Comparison of ENCODE assay signal across 29 cellular contexts in the genomic region with DNA sequence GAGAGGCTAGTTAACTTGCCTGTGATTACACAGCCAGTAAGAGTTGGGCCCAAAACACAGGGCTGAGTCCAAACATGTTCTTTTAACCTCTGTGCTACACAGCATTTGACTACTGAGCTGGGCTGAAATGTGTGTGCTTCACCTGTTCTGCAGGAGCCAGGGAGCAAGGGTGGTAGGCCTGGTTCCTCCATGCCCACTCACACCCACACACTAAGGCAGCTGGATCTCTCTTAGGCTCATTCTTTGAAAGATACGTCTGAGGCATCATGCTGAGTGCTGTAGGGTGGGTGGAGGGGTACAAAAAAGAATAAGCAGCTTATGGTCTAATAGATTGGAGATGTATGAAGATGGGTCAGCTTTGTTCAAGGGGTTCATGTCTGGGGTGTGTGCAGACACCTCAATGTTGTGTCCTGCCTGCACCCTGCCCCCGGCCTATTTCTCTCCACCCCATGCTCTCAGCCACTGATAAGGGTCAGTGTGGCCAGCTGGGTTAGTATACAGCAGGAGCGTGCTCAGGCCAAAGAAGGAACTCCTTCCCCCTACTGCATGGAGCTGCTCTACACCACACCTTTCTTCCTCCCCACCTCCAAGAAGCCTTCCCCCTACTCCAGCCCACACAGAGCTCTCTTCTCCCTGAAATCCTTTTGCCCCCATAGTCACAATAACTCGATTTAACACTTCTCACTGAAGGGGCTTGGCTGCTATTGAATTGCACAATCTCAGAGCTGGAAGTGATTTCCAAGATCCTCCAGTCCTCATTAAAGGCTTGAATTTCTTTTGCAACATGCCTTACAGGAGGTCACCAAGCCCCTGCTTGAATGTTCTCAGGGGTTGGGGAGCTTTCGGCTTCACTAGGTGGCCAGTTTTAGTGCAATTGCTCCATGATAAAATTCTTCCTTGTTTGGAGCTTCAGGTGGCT. TPM values are rescaled to one million over a fixed set of nuclear protein-coding genes. Genes with fewer than 3 reads are reported as not detected.
A peak's percentile ranks its signal among the peaks of the same experiment; 100 is the strongest.
DNase-seq lines count a peak whose midpoint lies in the region; ATAC-seq, FAIRE-seq and TF ChIP-seq lines count a peak whose summit lies in the region.
"Had no signal": no experiment of that assay in that cellular context is flagged by ENCODE, and none has a peak within 500 bp of the region (broad histone marks: within the 10 kb centered on the region; RNA-seq: fewer than 3 reads in every experiment).

No MANE protein-coding gene starts in this region.

- RAD21 ChIA-PET in GM12878 (lab: Charles Lee; ENCODE audit: unreplicated experiment): interaction anchor here (0.6 kb wide), 1 partner anchor 95 kb away, joined by 3 read pairs; no protein-coding TSS in a partner anchor

- intact Hi-C loops in GM12878 (cut with micrococcal nuclease; ENCODE audit: unreplicated experiment): no loop called here
- intact Hi-C loops in ovary (cut with DNase I): no loop called here
- intact Hi-C loops in esophagus muscularis mucosa (cut with DNase I): loop anchor here (5.0 kb wide), 1 partner anchor 60 kb away; a partner anchor contains a TSS

- peak overlapping the region; percentile 53 for H3K4me3 ChIP-seq in Loucy (ENCODE audit: low read length, poor library complexity, severe bottlenecking)
- H3K4me3 ChIP-seq in GM12878: no peak overlapping the region
- no peak overlapping the region for H3K4me3 ChIP-seq in ovary
- H3K4me3 ChIP-seq in esophagus muscularis mucosa: no peak overlapping the region
- no peak overlapping the region for H3K4me3 ChIP-seq in hepatocyte
- H3K4me3 ChIP-seq: body of pancreas, spleen had no signal

- no peak for TF ChIP-seq EP300 in GM12878 (IDR thresholded peaks at IDR 0.05; ENCODE audit: borderline replicate concordance in 1 of 2, control insufficient read depth in 1 of 2, low read depth in 2 of 2, low read length in 2 of 2)
- TF ChIP-seq EP300 in ovary (IDR thresholded peaks at IDR 0.05): no peak
- TF ChIP-seq EP300 in esophagus muscularis mucosa (IDR thresholded peaks at IDR 0.05): no peak

- H3K27ac Mint-ChIP-seq in T-helper 1 cell treated with Interleukin-12 subunit alpha and Interleukin-12 subunit beta and Interleukin-4 antibody, amounts not matched to agents 30 μg/mL and 1 μg/mL, for 36 hours: peak overlapping the region; percentile 46
- peak overlapping the region; percentile 84 for H3K27ac Mint-ChIP-seq in neural crest cell (ENCODE audit: unreplicated experiment)
- H3K27ac Mint-ChIP-seq: activated naive CD4-positive, alpha-beta T cell treated with anti-CD3 and anti-CD28 coated beads, Interleukin-2, amount 50 U/mL, for 24 hours; WTC11 had no signal

- H3K4me3 Mint-ChIP-seq in T-helper 1 cell treated with Interleukin-12 subunit alpha and Interleukin-12 subunit beta and Interleukin-4 antibody, amounts not matched to agents 30 μg/mL and 1 μg/mL, for 36 hours: no peak overlapping the region
- H3K4me3 Mint-ChIP-seq in neural crest cell: peak overlapping the region; percentile 91
- H3K4me3 Mint-ChIP-seq: WTC11 had no signal

- no TSS peak for BruUV-seq in GM12878 (replicated peaks; lab: Mats Ljungman, UMichigan)

- H4K20me1 ChIP-seq in Loucy (ENCODE audit: insufficient read depth, low read length, poor library complexity, severe bottlenecking) (peaks cover 5% of the 10 kb centered on the region), GM12878 (ENCODE audit: control insufficient read depth, insufficient read depth) (no peaks in the 10 kb centered on the region), hepatocyte (ENCODE audit: insufficient read depth, poor library complexity, severe bottlenecking) (peaks cover 3% of the 10 kb centered on the region)

- H3K36me3 ChIP-seq in Loucy (ENCODE audit: insufficient read depth, low read length) (peaks cover 3% of the 10 kb centered on the region; the same call in 1 of the 2 replicates), GM12878 (ENCODE audit: control insufficient read depth in 2 of 2, insufficient read depth in 2 of 2, low read length in 1 of 2) (peaks cover 2 to 8% of the 10 kb centered on the region in 2 experiments; a peak in 2 of 4 replicates), ovary (no peaks in the 10 kb centered on the region), esophagus muscularis mucosa (peaks cover 10 to 35% (median 29%) of the 10 kb centered on the region in 4 donors), hepatocyte (replicated peaks; ENCODE audit: insufficient read depth, low read depth) (no peaks in the 10 kb centered on the region)

- H3K9me3 ChIP-seq in Loucy (ENCODE audit: insufficient read depth, low read depth, low read length) (no peaks in the 10 kb centered on the region), GM12878 (replicated peaks; ENCODE audit: control insufficient read depth, insufficient read depth, low read length) (no peaks in the 10 kb centered on the region), ovary (no peaks in the 10 kb centered on the region), esophagus muscularis mucosa (no peaks in the 10 kb centered on the region), hepatocyte (ENCODE audit: low read depth) (no peaks in the 10 kb centered on the region)
- H3K9me3 ChIP-seq: body of pancreas, neutrophil, spleen had no signal

- DNase-seq in T-helper 1 cell: no peak
- DNase-seq in GM12878 (ENCODE audit: low read depth, low spot score): no peak
- DNase-seq in neural crest cell (ENCODE audit: low read depth, low spot score): no peak
- DNase-seq in ovary: no peak
- DNase-seq in esophagus muscularis mucosa (ENCODE audit: extremely low spot score): no peak
- no peak for DNase-seq in hepatocyte (ENCODE audit: low spot score)
- DNase-seq: activated CD4-positive, alpha-beta T cell treated with anti-CD3 and anti-CD28 coated beads, Interleukin-2, amount 50 U/mL, for 48 hours; activated T-cell treated with anti-CD3 and anti-CD28 coated beads for 4 hours; body of pancreas; DMS 273 treated with DMSO at 0.1 percent for 48 hours; GF-D8; KBM-7; left colon; NCI-H187 treated with DMSO at 0.1 percent for 48 hours; spleen; stimulated activated CD4-positive, alpha-beta T cell treated with anti-CD3 and anti-CD28 coated beads, Interleukin-4, amount 100 ng/mL, for 4 hours; T-cell had no signal

- TF ChIP-seq POLR2A in GM12878 (IDR thresholded peaks at IDR 0.05; ENCODE audit: low read depth, low read length): no peak
- no peak for TF ChIP-seq POLR2A in ovary (IDR thresholded peaks at IDR 0.05)
- TF ChIP-seq POLR2A in esophagus muscularis mucosa (IDR thresholded peaks at IDR 0.05; ENCODE audit: low read depth): no peak

- no peaks in the 10 kb centered on the region for H3F3A ChIP-seq in Loucy (ENCODE audit: low read depth)

- ATAC-seq in GM12878: no peak
- ATAC-seq: body of pancreas, left colon, PC-3, T-cell, WTC11 had no signal

- no peak for TF ChIP-seq RAD21 in GM12878 (IDR thresholded peaks at IDR 0.05; ENCODE audit: insufficient read depth, low read depth, low read length)

- no peaks in the 10 kb centered on the region for H3K27me3 Mint-ChIP-seq in T-helper 1 cell treated with Interleukin-12 subunit alpha and Interleukin-12 subunit beta and Interleukin-4 antibody, amounts not matched to agents 30 μg/mL and 1 μg/mL, for 36 hours (ENCODE audit: low read depth)
- H3K27me3 Mint-ChIP-seq in neural crest cell (ENCODE audit: low read depth): no peaks in the 10 kb centered on the region
- H3K27me3 Mint-ChIP-seq: activated naive CD4-positive, alpha-beta T cell treated with anti-CD3 and anti-CD28 coated beads, Interleukin-2, amount 50 U/mL, for 24 hours; T-cell had no signal

- no peak for TF ChIP-seq CTCF in Loucy (conservative IDR thresholded peaks at IDR 0.05; ENCODE audit: low read length)
- no peak for TF ChIP-seq CTCF in GM12878 (IDR thresholded peaks at IDR 0.05 in 2 of 3, conservative IDR thresholded peaks at IDR 0.05 in 1 of 3; ENCODE audit: control insufficient read depth in 2 of 3, extremely low read depth in 1 of 3, insufficient read depth in 1 of 3, low read depth in 3 of 3, low read length in 3 of 3)
- no peak for TF ChIP-seq CTCF in neural crest cell (conservative IDR thresholded peaks at IDR 0.05)
- no peak for TF ChIP-seq CTCF in ovary (IDR thresholded peaks at IDR 0.05)
- TF ChIP-seq CTCF in esophagus muscularis mucosa (IDR thresholded peaks at IDR 0.05): no peak
- TF ChIP-seq CTCF in hepatocyte (IDR thresholded peaks at IDR 0.05; ENCODE audit: poor library complexity): no peak

- H3K36me3 Mint-ChIP-seq in T-helper 1 cell treated with Interleukin-12 subunit alpha and Interleukin-12 subunit beta and Interleukin-4 antibody, amounts not matched to agents 30 μg/mL and 1 μg/mL, for 36 hours (ENCODE audit: low read depth): peaks cover 21% of the 10 kb centered on the region
- no peaks in the 10 kb centered on the region for H3K36me3 Mint-ChIP-seq in neural crest cell (ENCODE audit: low read depth)

- WGBS in GM12878 (ENCODE audit: insufficient coverage, insufficient replicate concordance, low lambda C conversion rate, missing lambda C conversion rate): 76% methylated on average over 5 of the region's 5 CpGs
- WGBS in ovary, 3 donors: 45 to 60% (median 57%) methylated on average over 5 of the region's 5 CpGs
- 79% methylated on average over 5 of the region's 5 CpGs for WGBS in esophagus muscularis mucosa
- 87% methylated on average over 5 of the region's 5 CpGs for WGBS in hepatocyte (ENCODE audit: low lambda C conversion rate, missing lambda C conversion rate)

- in situ Hi-C loops in GM12878 (cut with MboI): no loop called here

- FAIRE-seq in GM12878 (lab: Jason Lieb, UNC): no peak
- FAIRE-seq: colon, endometrium, GM19239, H1, urothelium cell line had no signal

- CTCF ChIA-PET in GM12878 (lab: Yijun Ruan, JAX): interaction anchor here (1.0 to 1.2 kb wide), 3 partner anchors 29 to 86 kb away, joined by 3 to 4 read pairs (median 3); no protein-coding TSS in a partner anchor

- H3K4me2 ChIP-seq in Loucy (ENCODE audit: low read depth, low read length, poor library complexity, severe bottlenecking) (peak overlapping the region; percentile 90), GM12878 (ENCODE audit: control insufficient read depth, insufficient read depth) (peak overlapping the region; percentile 6), hepatocyte (no peak overlapping the region)

- peaks cover 38% of the 10 kb centered on the region for H3K4me1 Mint-ChIP-seq in T-helper 1 cell treated with Interleukin-12 subunit alpha and Interleukin-12 subunit beta and Interleukin-4 antibody, amounts not matched to agents 30 μg/mL and 1 μg/mL, for 36 hours (ENCODE audit: low read depth)
- peaks cover 41% of the 10 kb centered on the region for H3K4me1 Mint-ChIP-seq in neural crest cell

- no peaks in the 10 kb centered on the region for H3K9me2 ChIP-seq in Loucy (replicated peaks; ENCODE audit: low read depth, low read length)
- H3K9me2 ChIP-seq in hepatocyte (replicated peaks; ENCODE audit: insufficient read depth): no peaks in the 10 kb centered on the region

- H3K27ac ChIP-seq in GM12878 (ENCODE audit: control insufficient read depth, insufficient read depth) (no peak overlapping the region), ovary (no peak overlapping the region), esophagus muscularis mucosa (replicated peaks in 1 of 4) (no peak overlapping the region), hepatocyte (no peak overlapping the region)
- H3K27ac ChIP-seq: 22Rv1, body of pancreas, neutrophil, spleen had no signal

- H3K79me2 ChIP-seq in Loucy (ENCODE audit: insufficient read depth, low read length) (peaks cover 45% of the 10 kb centered on the region), GM12878 (ENCODE audit: control insufficient read depth, insufficient read depth, low read length) (peaks cover 14% of the 10 kb centered on the region), hepatocyte (peaks cover 46% of the 10 kb centered on the region)

- no peaks in the 10 kb centered on the region for H3K9me3 Mint-ChIP-seq in T-helper 1 cell treated with Interleukin-12 subunit alpha and Interleukin-12 subunit beta and Interleukin-4 antibody, amounts not matched to agents 30 μg/mL and 1 μg/mL, for 36 hours
- H3K9me3 Mint-ChIP-seq in neural crest cell: no peaks in the 10 kb centered on the region
- H3K9me3 Mint-ChIP-seq: activated naive CD4-positive, alpha-beta T cell treated with anti-CD3 and anti-CD28 coated beads, Interleukin-2, amount 50 U/mL, for 24 hours; T-cell; WTC11 had no signal

- H3K9ac ChIP-seq in Loucy (ENCODE audit: low read depth, low read length, poor library complexity, severe bottlenecking) (peak overlapping the region; percentile 53), GM12878 (ENCODE audit: control insufficient read depth, insufficient read depth, low read length) (no peak overlapping the region)

- H3K27me3 ChIP-seq in Loucy (ENCODE audit: insufficient read depth, low read length, poor library complexity, severe bottlenecking) (no peaks in the 10 kb centered on the region), GM12878 (replicated peaks in 1 of 2; ENCODE audit: control insufficient read depth in 2 of 2, insufficient read depth in 2 of 2, low read length in 1 of 2) (no peaks in the 10 kb centered on the region), ovary (no peaks in the 10 kb centered on the region), esophagus muscularis mucosa (no peaks in the 10 kb centered on the region), hepatocyte (no peaks in the 10 kb centered on the region)
- H3K27me3 ChIP-seq: body of pancreas, neutrophil, spleen had no signal

- H2AFZ ChIP-seq in Loucy (ENCODE audit: low read length) (no peak overlapping the region), GM12878 (ENCODE audit: control insufficient read depth, low read depth, low read length) (no peak overlapping the region), hepatocyte (no peak overlapping the region)

- POLR2A ChIA-PET in GM12878 (lab: Charles Lee): interaction anchor here (0.5 to 2.5 kb wide), 9 partner anchors 8 to 469 kb away, joined by 3 to 10 read pairs (median 4); a partner anchor contains a TSS

- SMC1A ChIA-PET in GM12878 (lab: Charles Lee; ENCODE audit: uncharacterized antibody, unreplicated experiment): interaction anchor here (0.7 to 1.5 kb wide), 6 partner anchors 11 to 159 kb away, joined by 3 to 6 read pairs (median 3); no protein-coding TSS in a partner anchor

- H3K4me1 ChIP-seq in Loucy (ENCODE audit: insufficient read depth, low read length, poor library complexity, severe bottlenecking) (peaks cover 43% of the 10 kb centered on the region), GM12878 (ENCODE audit: control insufficient read depth, insufficient read depth, low read length) (peaks cover 16% of the 10 kb centered on the region), ovary (ENCODE audit: insufficient read depth) (peaks cover 11% of the 10 kb centered on the region), esophagus muscularis mucosa (peaks cover 40 to 65% (median 50%) of the 10 kb centered on the region in 4 donors), hepatocyte (ENCODE audit: insufficient read depth) (peaks cover 14% of the 10 kb centered on the region)

RNA-seq across cellular contexts. Expression of a gene that starts 3.4 kb away (rescaled TPM):
- total RNA-seq in GM12878 (2013; cell fraction: nucleolus; rRNA removed): 13.9 and 14.5 TPM in 2 replicates
- total RNA-seq in GM12878 (2014; rRNA removed): 34.3 and 36.2 TPM in 2 replicates
- 23.8 and 24.7 TPM in 2 replicates for total RNA-seq in GM12878 (2014; rRNA removed; fragmentation: Illumina TruSeq; extraction: Trizol)
- 29.5 and 31.0 TPM in 2 replicates for total RNA-seq in GM12878 (2021)
- 14.8 TPM for polyA plus RNA-seq in GM12878 (2011; ENCODE audit: low read depth)
- polyA plus RNA-seq in GM12878 (2011; rRNA removed): 35.4 and 56.0 TPM in 2 replicates
- polyA plus RNA-seq in GM12878 (2011; cell fraction: cytosol; rRNA removed): 63.8 and 88.0 TPM in 2 replicates
- polyA plus RNA-seq in GM12878 (2011; cell fraction: nucleus; rRNA removed): 46.7 and 59.2 TPM in 2 replicates
- polyA plus RNA-seq in GM12878 (2012): 20.3 and 23.4 TPM in 2 replicates
- 59.0 and 68.0 TPM in 2 replicates for polyA plus RNA-seq in GM12878 (2014; fragmentation: Illumina TruSeq; extraction: Trizol)
- 1 to 10 TPM; 1.5 to 1.6 TPM for polyA plus RNA-seq in GM12878 (2014; fragmentation: Nextera tagmentation; extraction: Ambion mirVana)
- 29.4 and 29.7 TPM in 2 replicates for polyA plus RNA-seq in GM12878 (2014; rRNA removed)
- 10 to 100 TPM; 42.6 to 43.4 TPM for polyA plus RNA-seq in GM12878 (2016; fragmentation: Nextera tagmentation; extraction: Ambion mirVana)
- 67.4 and 71.5 TPM in 2 replicates for polyA minus RNA-seq in GM12878 (2011; rRNA and poly(A)+ RNA removed)
- polyA minus RNA-seq in GM12878 (2011; cell fraction: cytosol; rRNA and poly(A)+ RNA removed): 17.0 and 22.4 TPM in 2 replicates
- 7.9 and 11.9 TPM in 2 replicates for polyA minus RNA-seq in GM12878 (2011; cell fraction: nucleus; rRNA and poly(A)+ RNA removed)
- total RNA-seq in neural crest cell: 67.5 and 67.6 TPM in 2 replicates
- total RNA-seq in ovary: 10 to 100 TPM; 20.4 to 40.5 (median 34.1) TPM
- polyA plus RNA-seq in ovary: 10 to 100 TPM; 30.4 to 78.1 TPM
- total RNA-seq in esophagus muscularis mucosa: 10 to 100 TPM; 35.3 to 48.2 (median 42.4) TPM
- 35.2 and 40.2 TPM in 2 replicates for total RNA-seq in hepatocyte
- 28.3 and 30.8 TPM in 2 replicates for polyA plus RNA-seq in hepatocyte

RNA-seq across cellular contexts. Expression of a gene that starts 8.8 kb away (rescaled TPM):
- total RNA-seq in GM12878 (2013; cell fraction: nucleolus; rRNA removed): 8.3 and 10.1 TPM in 2 replicates
- total RNA-seq in GM12878 (2014; rRNA removed): 19.3 and 19.4 TPM in 2 replicates
- total RNA-seq in GM12878 (2014; rRNA removed; fragmentation: Illumina TruSeq; extraction: Trizol): 6.2 and 6.4 TPM in 2 replicates
- 20.3 and 21.1 TPM in 2 replicates for total RNA-seq in GM12878 (2021)
- polyA plus RNA-seq in GM12878 (2011; ENCODE audit: low read depth): 5.8 TPM
- polyA plus RNA-seq in GM12878 (2011; rRNA removed): 2.0 and 3.1 TPM in 2 replicates
- polyA plus RNA-seq in GM12878 (2011; cell fraction: cytosol; rRNA removed): 4.1 and 4.8 TPM in 2 replicates
- 22.3 and 23.6 TPM in 2 replicates for polyA plus RNA-seq in GM12878 (2011; cell fraction: nucleus; rRNA removed)
- 12.1 and 14.5 TPM in 2 replicates for polyA plus RNA-seq in GM12878 (2012)
- polyA plus RNA-seq in GM12878 (2014; fragmentation: Illumina TruSeq; extraction: Trizol): 3.1 and 6.1 TPM in 2 replicates
- 1 to 10 TPM in 1 of 2 experiments, under 1 TPM in 1; 0.39 to 1.2 TPM for polyA plus RNA-seq in GM12878 (2014; fragmentation: Nextera tagmentation; extraction: Ambion mirVana)
- polyA plus RNA-seq in GM12878 (2014; rRNA removed): 14.6 and 16.3 TPM in 2 replicates
- 1 to 10 TPM; 9.4 to 9.5 TPM for polyA plus RNA-seq in GM12878 (2016; fragmentation: Nextera tagmentation; extraction: Ambion mirVana)
- polyA minus RNA-seq in GM12878 (2011; rRNA and poly(A)+ RNA removed): 3.0 and 7.0 TPM in 2 replicates
- 2.9 and 3.2 TPM in 2 replicates for polyA minus RNA-seq in GM12878 (2011; cell fraction: cytosol; rRNA and poly(A)+ RNA removed)
- polyA minus RNA-seq in GM12878 (2011; cell fraction: nucleus; rRNA and poly(A)+ RNA removed): 4.2 and 7.2 TPM in 2 replicates
- 21.7 and 22.5 TPM in 2 replicates for total RNA-seq in neural crest cell
- 10 to 100 TPM; 23.1 to 41.0 (median 29.8) TPM for total RNA-seq in ovary
- polyA plus RNA-seq in ovary: 10 to 100 TPM in 1 of 2 donors, 1 to 10 TPM in 1; 8.8 to 30.2 TPM
- total RNA-seq in esophagus muscularis mucosa: 10 to 100 TPM; 13.4 to 31.3 (median 21.8) TPM
- 32.4 and 39.4 TPM in 2 replicates for total RNA-seq in hepatocyte
- 36.0 and 46.1 TPM in 2 replicates for polyA plus RNA-seq in hepatocyte

RNA-seq across cellular contexts. Expression of a gene that starts 26.0 kb away (rescaled TPM):
- total RNA-seq in GM12878 (2013; cell fraction: nucleolus; rRNA removed): 16.2 and 19.1 TPM in 2 replicates
- total RNA-seq in GM12878 (2014; rRNA removed) (69.3 and 75.6 TPM in 2 replicates), GM12878 (2014; rRNA removed; fragmentation: Illumina TruSeq; extraction: Trizol) (100 and 102 TPM in 2 replicates), GM12878 (2021) (53.2 and 59.1 TPM in 2 replicates), neural crest cell (94.7 and 102 TPM in 2 replicates), ovary (10 to 100 TPM; 48.2 to 69.8 (median 60.1) TPM), esophagus muscularis mucosa (10 to 100 TPM; 51.5 to 71.2 (median 62.8) TPM), hepatocyte (72.9 and 73.3 TPM in 2 replicates)
- polyA plus RNA-seq in GM12878 (2011; ENCODE audit: low read depth): 61.5 TPM
- polyA plus RNA-seq in GM12878 (2011; rRNA removed) (67.7 and 87.3 TPM in 2 replicates), GM12878 (2014; fragmentation: Illumina TruSeq; extraction: Trizol) (97.2 and 113 TPM in 2 replicates), GM12878 (2014; fragmentation: Nextera tagmentation; extraction: Ambion mirVana) (100 to 1,000 TPM in 1 of 2 experiments, 10 to 100 TPM in 1; 90.7 to 105 TPM), GM12878 (2014; rRNA removed) (69.9 and 76.1 TPM in 2 replicates), GM12878 (2016; fragmentation: Nextera tagmentation; extraction: Ambion mirVana) (100 to 1,000 TPM; 136 to 148 TPM), ovary (10 to 100 TPM; 75.9 to 95.1 TPM), hepatocyte (117 and 127 TPM in 2 replicates)
- polyA plus RNA-seq in GM12878 (2011; cell fraction: cytosol; rRNA removed): 85.5 and 86.7 TPM in 2 replicates
- polyA plus RNA-seq in GM12878 (2011; cell fraction: nucleus; rRNA removed): 31.2 and 33.8 TPM in 2 replicates
- 61.2 and 61.5 TPM in 2 replicates for polyA plus RNA-seq in GM12878 (2012)
- polyA minus RNA-seq in GM12878 (2011; rRNA and poly(A)+ RNA removed): 45.6 and 55.0 TPM in 2 replicates
- 10.8 and 13.3 TPM in 2 replicates for polyA minus RNA-seq in GM12878 (2011; cell fraction: cytosol; rRNA and poly(A)+ RNA removed)
- 12.9 and 16.3 TPM in 2 replicates for polyA minus RNA-seq in GM12878 (2011; cell fraction: nucleus; rRNA and poly(A)+ RNA removed)

RNA-seq across cellular contexts. Expression of a gene that starts 26.3 kb away (rescaled TPM):
- 11.9 and 12.8 TPM in 2 replicates for total RNA-seq in GM12878 (2013; cell fraction: nucleolus; rRNA removed)
- total RNA-seq in GM12878 (2014; rRNA removed): 79.1 and 86.1 TPM in 2 replicates
- 39.6 and 41.8 TPM in 2 replicates for total RNA-seq in GM12878 (2014; rRNA removed; fragmentation: Illumina TruSeq; extraction: Trizol)
- 65.7 and 67.2 TPM in 2 replicates for total RNA-seq in GM12878 (2021)
- polyA plus RNA-seq in GM12878 (2011; ENCODE audit: low read depth): 28.5 TPM
- 33.1 and 53.1 TPM in 2 replicates for polyA plus RNA-seq in GM12878 (2011; rRNA removed)
- 73.9 and 77.5 TPM in 2 replicates for polyA plus RNA-seq in GM12878 (2011; cell fraction: cytosol; rRNA removed)
- 62.1 and 75.4 TPM in 2 replicates for polyA plus RNA-seq in GM12878 (2011; cell fraction: nucleus; rRNA removed)
- polyA plus RNA-seq in GM12878 (2012): 51.8 and 53.4 TPM in 2 replicates
- 49.1 and 56.7 TPM in 2 replicates for polyA plus RNA-seq in GM12878 (2014; fragmentation: Illumina TruSeq; extraction: Trizol)
- 1 to 10 TPM; 2.4 to 8.9 TPM for polyA plus RNA-seq in GM12878 (2014; fragmentation: Nextera tagmentation; extraction: Ambion mirVana)
- polyA plus RNA-seq in GM12878 (2014; rRNA removed): 54.1 and 57.0 TPM in 2 replicates
- polyA plus RNA-seq in GM12878 (2016; fragmentation: Nextera tagmentation; extraction: Ambion mirVana): 100 to 1,000 TPM in 1 of 2 experiments, 10 to 100 TPM in 1; 99.7 to 102 TPM
- polyA minus RNA-seq in GM12878 (2011; rRNA and poly(A)+ RNA removed): 54.6 and 74.6 TPM in 2 replicates
- 16.8 and 20.7 TPM in 2 replicates for polyA minus RNA-seq in GM12878 (2011; cell fraction: cytosol; rRNA and poly(A)+ RNA removed)
- polyA minus RNA-seq in GM12878 (2011; cell fraction: nucleus; rRNA and poly(A)+ RNA removed): 12.6 and 15.2 TPM in 2 replicates
- 105 and 109 TPM in 2 replicates for total RNA-seq in neural crest cell
- total RNA-seq in ovary: 10 to 100 TPM; 40.9 to 78.8 (median 55.1) TPM
- 10 to 100 TPM; 72.1 to 90.9 TPM for polyA plus RNA-seq in ovary
- 100 to 1,000 TPM in 2 of 4 donors, 10 to 100 TPM in 2; 88.0 to 175 (median 98.1) TPM for total RNA-seq in esophagus muscularis mucosa
- 75.5 and 90.5 TPM in 2 replicates for total RNA-seq in hepatocyte
- 92.0 and 99.5 TPM in 2 replicates for polyA plus RNA-seq in hepatocyte

RNA-seq across cellular contexts. Expression of a gene that starts 27.2 kb away (rescaled TPM):
- 0.86 and 1.1 TPM in 2 replicates for total RNA-seq in GM12878 (2013; cell fraction: nucleolus; rRNA removed)
- total RNA-seq in GM12878 (2014; rRNA removed) (0.16 and 0.62 TPM in 2 replicates), GM12878 (2014; rRNA removed; fragmentation: Illumina TruSeq; extraction: Trizol) (0.67 and 0.83 TPM in 2 replicates), GM12878 (2021) (0.74 and 1.2 TPM in 2 replicates), neural crest cell (1.5 and 1.8 TPM in 2 replicates), ovary (1 to 10 TPM in 4 of 7 donors, under 1 TPM in 3; 0.57 to 2.7 (median 1.3) TPM), esophagus muscularis mucosa (1 to 10 TPM in 3 of 4 donors, not detected in 1; 2.3 to 4.5 (median 3.6) TPM), hepatocyte (4.4 and 6.5 TPM in 2 replicates)
- polyA plus RNA-seq in GM12878 (2011; ENCODE audit: low read depth): 0.38 TPM
- polyA plus RNA-seq in GM12878 (2011; rRNA removed) (0.33 and 0.45 TPM in 2 replicates), GM12878 (2014; fragmentation: Illumina TruSeq; extraction: Trizol) (1.1 TPM in 1 of 2 replicates, not detected in the other), GM12878 (2014; fragmentation: Nextera tagmentation; extraction: Ambion mirVana) (under 1 TPM; 0.35 TPM), GM12878 (2014; rRNA removed) (0.27 and 0.77 TPM in 2 replicates), GM12878 (2016; fragmentation: Nextera tagmentation; extraction: Ambion mirVana) (under 1 TPM; 0.36 to 0.42 TPM), ovary (1 to 10 TPM in 1 of 2 donors, under 1 TPM in 1; 0.35 to 1.1 TPM), hepatocyte (10.4 and 16.2 TPM in 2 replicates)
- polyA plus RNA-seq in GM12878 (2011; cell fraction: cytosol; rRNA removed): 0.60 and 1.1 TPM in 2 replicates
- polyA plus RNA-seq in GM12878 (2011; cell fraction: nucleus; rRNA removed): 3.7 and 5.3 TPM in 2 replicates
- polyA plus RNA-seq in GM12878 (2012): 0.39 and 0.74 TPM in 2 replicates
- 0.26 TPM in 1 of 2 replicates, not detected in the other for polyA minus RNA-seq in GM12878 (2011; rRNA and poly(A)+ RNA removed)
- polyA minus RNA-seq in GM12878 (2011; cell fraction: cytosol; rRNA and poly(A)+ RNA removed): not detected in 2 replicates
- polyA minus RNA-seq in GM12878 (2011; cell fraction: nucleus; rRNA and poly(A)+ RNA removed): 0.36 TPM in 1 of 2 replicates, not detected in the other
